In the genomic region with DNA sequence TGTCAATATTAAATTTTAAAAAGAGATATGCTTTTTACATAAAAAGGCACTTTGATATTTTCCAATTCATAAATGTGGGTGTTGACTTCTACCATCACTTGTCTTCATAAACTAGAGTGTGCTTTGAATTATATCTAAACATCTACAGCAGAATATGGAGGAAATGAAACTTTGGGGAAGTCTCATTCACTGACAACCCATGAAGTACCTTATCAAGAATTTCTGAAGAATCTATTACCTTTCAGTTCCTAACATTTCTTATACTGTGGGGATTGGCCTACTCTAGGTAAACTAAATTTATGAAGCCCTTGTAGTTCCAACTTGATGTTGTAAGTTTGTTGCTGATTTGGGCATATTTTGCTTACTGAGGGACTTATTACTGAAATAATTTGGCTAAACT, we compare ENCODE assay signal across 5 cellular contexts.
"Had no signal": no experiment of that assay in that cellular context is flagged by ENCODE, and none has a peak within 500 bp of the region (broad histone marks: within the 10 kb centered on the region; RNA-seq: fewer than 3 reads in every experiment).

No MANE protein-coding gene starts in this region.

- ATAC-seq: HepG2, K562 had no signal

- FAIRE-seq: HepG2, K562 had no signal

- H3K27me3 Mint-ChIP-seq: IgD-negative memory B cell had no signal

- DNase-seq: IMR-90, KBM-7 had no signal

- H3K4me3 Mint-ChIP-seq: IgD-negative memory B cell had no signal
